8 cellular contexts compared by ENCODE assay signal in genomic region chr17:39225308-39225973, GRCh38. TPM values are rescaled to one million over a fixed set of nuclear protein-coding genes. Genes with fewer than 3 reads are reported as not detected.
DNase-seq lines count a peak whose midpoint lies in the region; ATAC-seq lines count a peak whose summit lies in the region.

Gene STAC2 (minus strand): TSS chr17:39225945. CDS start chr17:39225502, 443 bp downstream.

- intact Hi-C loops in left cardiac atrium (cut with DNase I), result no loop called here

- peak; percentile 54 to 56 for ATAC-seq in activated T-cell treated with anti-CD3 and anti-CD28 coated beads, Interleukin-2, amount 50 U/mL, for 72 hours (replicated peaks in 1 of 2)
- peak; percentile 2 to 9 for ATAC-seq in left cardiac atrium
- ATAC-seq in HG02885 (IDR thresholded peaks at IDR 0.05; ENCODE audit: poor library complexity, unreplicated experiment), result no peak
- ATAC-seq in HG03025 (IDR thresholded peaks at IDR 0.05; ENCODE audit: low FRiP score, unreplicated experiment), result no peak

- H3K27ac Mint-ChIP-seq in activated T-cell treated with anti-CD3 and anti-CD28 coated beads, Interleukin-2, amount 50 U/mL, for 72 hours, result no peak within 1 kb of the TSS

- in situ Hi-C loops in HAP-1 (cut with MboI; ENCODE audit: low sequenced_read_pairs), result no loop called here

- peak within 1 kb of the TSS; percentile 79 to 90 for H3K4me3 Mint-ChIP-seq in activated T-cell treated with anti-CD3 and anti-CD28 coated beads, Interleukin-2, amount 50 U/mL, for 72 hours

- H3K4me3 ChIP-seq in HAP-1 (peak within 1 kb of the TSS; percentile 50), skeletal muscle cell (ENCODE audit: low read depth, low read length) (peak within 1 kb of the TSS; percentile 43)

- no peaks in the 10 kb centered on the region for H3K9me3 Mint-ChIP-seq in activated T-cell treated with anti-CD3 and anti-CD28 coated beads, Interleukin-2, amount 50 U/mL, for 72 hours

- H3K36me3 ChIP-seq in HAP-1 (replicated peaks), result no peaks in the 10 kb centered on the region

- DNase-seq in HAP-1 (ENCODE audit: low spot score in 2 of 2) (no peak), left cardiac atrium (no peak), skeletal muscle cell (ENCODE audit: low read depth) (no peak), hepatic stellate cell (ENCODE audit: low spot score) (no peak)
- DNase-seq in activated T-cell treated with anti-CD3 and anti-CD28 coated beads, Interleukin-2, amount 50 U/mL, for 72 hours, result no peak
- no peak for DNase-seq in stimulated activated CD4-positive, alpha-beta T cell treated with anti-CD3 and anti-CD28 coated beads, Interleukin-2, amount 100 ng/mL, for 24 hours

- peaks cover 13% of the 10 kb centered on the region for H3K27me3 ChIP-seq in HAP-1 (ENCODE audit: low read depth)

- peaks cover 5% of the 10 kb centered on the region for H3K4me1 ChIP-seq in HAP-1

- peaks cover 50% of the 10 kb centered on the region for H3K27me3 Mint-ChIP-seq in activated T-cell treated with anti-CD3 and anti-CD28 coated beads, Interleukin-2, amount 50 U/mL, for 72 hours (ENCODE audit: low read depth)

- no peaks in the 10 kb centered on the region for H3K36me3 Mint-ChIP-seq in activated T-cell treated with anti-CD3 and anti-CD28 coated beads, Interleukin-2, amount 50 U/mL, for 72 hours (ENCODE audit: insufficient read depth in 2 of 2)

- no peaks in the 10 kb centered on the region for H3K9me3 ChIP-seq in HAP-1

- peaks cover 6% of the 10 kb centered on the region for H3K4me1 Mint-ChIP-seq in activated T-cell treated with anti-CD3 and anti-CD28 coated beads, Interleukin-2, amount 50 U/mL, for 72 hours (ENCODE audit: low read depth)

RNA-seq across cellular contexts. Expression of gene STAC2, which starts in this region (rescaled TPM):
- total RNA-seq in activated T-cell treated with anti-CD3 and anti-CD28 coated beads, Interleukin-2, amount 50 U/mL, for 72 hours, result under 1 TPM in 1 of 2 donors, not detected in 1; 0.07 TPM
- 1 to 10 TPM; 1.4 to 5.9 TPM for total RNA-seq in left cardiac atrium

Comparison
In these comparisons a context has a peak if more than half of its experiments do, and no peak if none do; other contexts are left out.
1. Peak in ATAC-seq in activated T-cell treated with anti-CD3 and anti-CD28 coated beads, Interleukin-2, amount 50 U/mL, for 72 hours; RNA of the gene not detected or under 1 TPM.
2. ATAC-seq: peak in left cardiac atrium (2 of 2); none in HG02885 (single experiment) and HG03025 (single experiment).